10 cellular contexts compared by ENCODE assay signal in the genomic region with DNA sequence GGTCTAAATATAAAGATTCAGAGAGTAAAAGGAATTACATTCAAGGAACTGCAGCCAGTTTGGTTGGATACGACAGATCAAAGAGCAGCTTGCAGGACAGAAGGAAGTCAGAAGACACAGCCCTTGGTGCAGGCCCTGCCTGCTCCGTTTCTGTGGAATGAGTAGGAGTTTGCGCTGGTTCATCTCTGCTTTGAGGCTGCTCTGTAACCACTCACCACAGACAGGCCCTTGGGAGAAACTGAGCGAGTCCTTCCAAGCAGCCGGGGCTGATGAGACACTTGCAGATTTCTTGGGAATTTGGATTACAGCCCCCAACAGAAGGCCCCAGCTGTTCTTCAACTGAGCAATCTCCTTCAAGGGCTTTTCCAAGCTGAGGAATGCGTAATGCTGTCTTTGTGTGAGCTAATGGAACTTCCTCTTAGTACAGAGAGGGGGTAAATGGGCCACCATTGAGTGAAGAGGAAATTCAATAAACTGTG. TPM values are rescaled to one million over a fixed set of nuclear protein-coding genes. Genes with fewer than 3 reads are reported as not detected.
A peak's percentile ranks its signal among the peaks of the same experiment; 100 is the strongest.
DNase-seq lines count a peak whose midpoint lies in the region; ATAC-seq, FAIRE-seq and TF ChIP-seq lines count a peak whose summit lies in the region.
"Had no signal": no experiment of that assay in that cellular context is flagged by ENCODE, and none has a peak within 500 bp of the region (broad histone marks: within the 10 kb centered on the region; RNA-seq: fewer than 3 reads in every experiment).

No MANE protein-coding gene starts in this region.

- H3K27ac ChIP-seq in astrocyte (ENCODE audit: low read depth, low read length) (no peak overlapping the region), upper lobe of left lung (peak overlapping the region; percentile 72 to 77 (median 76))
- peak overlapping the region; percentile 58 for H3K27ac ChIP-seq in naive thymus-derived CD4-positive, alpha-beta T cell (ENCODE audit: low read depth, low read length)
- H3K27ac ChIP-seq: C4-2B had no signal

- H3K4me1 ChIP-seq in astrocyte (ENCODE audit: insufficient read depth, low read length), result no peaks in the 10 kb centered on the region
- H3K4me1 ChIP-seq in naive thymus-derived CD4-positive, alpha-beta T cell (ENCODE audit: control insufficient read depth in 2 of 2, insufficient read depth in 2 of 2, low read length in 2 of 2), result peaks cover 62 to 96% of the 10 kb centered on the region in 2 donors
- peaks cover 8 to 45% (median 26%) of the 10 kb centered on the region in 4 donors for H3K4me1 ChIP-seq in upper lobe of left lung

- H3K4me3 ChIP-seq in astrocyte (ENCODE audit: insufficient read depth, low read depth, low read length), result no peak overlapping the region
- peak overlapping the region; percentile 23 for H3K4me3 ChIP-seq in naive thymus-derived CD4-positive, alpha-beta T cell (ENCODE audit: low read length)
- H3K4me3 ChIP-seq in upper lobe of left lung, result no peak overlapping the region

- H3K36me3 Mint-ChIP-seq in astrocyte (ENCODE audit: low read depth, unreplicated experiment), result no peaks in the 10 kb centered on the region
- H3K36me3 Mint-ChIP-seq in naive thymus-derived CD4-positive, alpha-beta T cell, result peaks cover 9 to 59% (median 22%) of the 10 kb centered on the region in 5 donors

- peaks cover 10% of the 10 kb centered on the region for H3K4me1 Mint-ChIP-seq in astrocyte (ENCODE audit: low read depth, unreplicated experiment)
- peaks cover 66 to 97% (median 78%) of the 10 kb centered on the region in 7 donors for H3K4me1 Mint-ChIP-seq in naive thymus-derived CD4-positive, alpha-beta T cell

- peak overlapping the region; percentile 1 for H3K27ac Mint-ChIP-seq in astrocyte (ENCODE audit: unreplicated experiment)
- H3K27ac Mint-ChIP-seq in naive thymus-derived CD4-positive, alpha-beta T cell, result peak overlapping the region; percentile 51 to 98 (median 87)

- FAIRE-seq in astrocyte (lab: Jason Lieb, UNC), result no peak

- peaks cover 26% of the 10 kb centered on the region for H3K27me3 Mint-ChIP-seq in astrocyte (ENCODE audit: low read depth, unreplicated experiment)
- no peaks in the 10 kb centered on the region for H3K27me3 Mint-ChIP-seq in naive thymus-derived CD4-positive, alpha-beta T cell

- H3K4me2 ChIP-seq in astrocyte (ENCODE audit: low read length), result no peak overlapping the region

- no peak for TF ChIP-seq POLR2A in upper lobe of left lung (IDR thresholded peaks at IDR 0.05)

- no peak overlapping the region for H3K4me3 Mint-ChIP-seq in astrocyte (ENCODE audit: unreplicated experiment)
- peak overlapping the region; percentile 1 to 82 (median 59) for H3K4me3 Mint-ChIP-seq in naive thymus-derived CD4-positive, alpha-beta T cell

- H4K20me1 ChIP-seq in astrocyte (ENCODE audit: insufficient read depth, low read length), result no peaks in the 10 kb centered on the region

- H3K9ac ChIP-seq in astrocyte (ENCODE audit: low read length), result no peak overlapping the region

- CTCF ChIA-PET in naive thymus-derived CD4-positive, alpha-beta T cell (lab: Charles Lee), result interaction anchor here (1.1 to 4.0 kb wide), 8 partner anchors 13 to 193 kb away, joined by 3 to 29 read pairs (median 5); a partner anchor contains a TSS

- H3K79me2 ChIP-seq in astrocyte (ENCODE audit: insufficient read depth, low read length), result no peaks in the 10 kb centered on the region

- H3K36me3 ChIP-seq in astrocyte (ENCODE audit: insufficient read depth, low read length) (no peaks in the 10 kb centered on the region), upper lobe of left lung (peaks cover 0 to 4% (median 2%) of the 10 kb centered on the region in 4 donors)
- peaks cover 6 to 32% (median 8%) of the 10 kb centered on the region in 3 experiments for H3K36me3 ChIP-seq in naive thymus-derived CD4-positive, alpha-beta T cell (ENCODE audit: control insufficient read depth in 2 of 3, insufficient read depth in 3 of 3, low read length in 3 of 3)

- H3K9me3 ChIP-seq in astrocyte (ENCODE audit: insufficient read depth, low read depth, low read length), result no peaks in the 10 kb centered on the region
- H3K9me3 ChIP-seq in naive thymus-derived CD4-positive, alpha-beta T cell (ENCODE audit: control insufficient read depth in 2 of 3, low read length in 3 of 3), result no peaks in the 10 kb centered on the region
- no peaks in the 10 kb centered on the region for H3K9me3 ChIP-seq in upper lobe of left lung

- H3K27me3 ChIP-seq in astrocyte (ENCODE audit: insufficient read depth, low read length) (no peaks in the 10 kb centered on the region), upper lobe of left lung (no peaks in the 10 kb centered on the region)
- no peaks in the 10 kb centered on the region for H3K27me3 ChIP-seq in naive thymus-derived CD4-positive, alpha-beta T cell (ENCODE audit: control insufficient read depth in 2 of 2, insufficient read depth in 2 of 2, low read length in 2 of 2)

- peak; percentile 55 for ATAC-seq in naive thymus-derived CD4-positive, alpha-beta T cell
- ATAC-seq in upper lobe of left lung (ENCODE audit: low FRiP score in 2 of 2) (peak; percentile 59 to 82), HG03139 (IDR thresholded peaks at IDR 0.05; ENCODE audit: unreplicated experiment) (no peak)

- intact Hi-C loops in naive thymus-derived CD4-positive, alpha-beta T cell (cut with micrococcal nuclease), result loop anchor here (1.0 to 10.0 kb wide), 9 partner anchors 10 to 432 kb away; a partner anchor contains a TSS

- peak; percentile 75 for DNase-seq in activated naive CD4-positive, alpha-beta T cell treated with Interleukin-2 at 50 U/mL for 16 hours
- DNase-seq in activated naive CD4-positive, alpha-beta T cell (lab: John Stamatoyannopoulos, UW), result no peak
- DNase-seq in astrocyte (ENCODE audit: low read depth) (no peak), upper lobe of left lung (no peak), SHP77 (lab: John Stamatoyannopoulos, UW) (no peak), HuH-7.5 (ENCODE audit: low spot score) (no peak)
- peak in 1 of 9 donors; percentile 70 for DNase-seq in naive thymus-derived CD4-positive, alpha-beta T cell

- no peak for TF ChIP-seq EP300 in upper lobe of left lung (IDR thresholded peaks at IDR 0.05)

- peaks cover 6% of the 10 kb centered on the region for H3K9me3 Mint-ChIP-seq in astrocyte (ENCODE audit: unreplicated experiment)
- H3K9me3 Mint-ChIP-seq in naive thymus-derived CD4-positive, alpha-beta T cell, result peaks cover 0 to 8% (median 0%) of the 10 kb centered on the region in 11 donors

- H2AFZ ChIP-seq in astrocyte (ENCODE audit: low read depth, low read length), result no peak overlapping the region

- no peak for TF ChIP-seq CTCF in astrocyte (IDR thresholded peaks at IDR 0.05; ENCODE audit: insufficient read depth, low read depth, low read length)
- TF ChIP-seq CTCF in upper lobe of left lung (IDR thresholded peaks at IDR 0.05), result no peak

- 48 to 55% methylated on average over 6 of the region's 6 CpGs for WGBS in upper lobe of left lung, 2 donors

- POLR2A ChIA-PET in naive thymus-derived CD4-positive, alpha-beta T cell (lab: Charles Lee), result interaction anchor here (0.5 to 15.8 kb wide), 11 partner anchors 9 to 158 kb away, joined by 3 to 255 read pairs (median 21); a partner anchor contains a TSS

RNA-seq across cellular contexts. Expression of a gene that starts 16.4 kb away (rescaled TPM):
- total RNA-seq in astrocyte (0.12 and 0.73 TPM in 2 replicates), upper lobe of left lung (100 to 1,000 TPM in 1 of 6 donors, 10 to 100 TPM in 5; 30.7 to 139 (median 46.1) TPM)
- total RNA-seq in naive thymus-derived CD4-positive, alpha-beta T cell, result 100 to 1,000 TPM; 154 to 300 (median 184) TPM
- polyA plus RNA-seq in naive thymus-derived CD4-positive, alpha-beta T cell, result 100 to 1,000 TPM in 1 of 2 donors, 10 to 100 TPM in 1; 85.2 to 163 TPM
- total RNA-seq: myocyte had no signal

Comparison
In these comparisons a context has a peak if more than half of its experiments do, and no peak if none do; other contexts are left out.
1. RNA of a gene that starts 16.4 kb away (total RNA-seq): 154 to 300 TPM in naive thymus-derived CD4-positive, alpha-beta T cell and 30.7 to 139 TPM in upper lobe of left lung; 0.12 to 0.73 TPM in astrocyte; every median in the first group is over 10 times any median in the second.